In genomic region chr6:114051031-114051430, GRCh38 we compare ENCODE assay signal across 19 cellular contexts.
"Had no signal": no experiment of that assay in that cellular context is flagged by ENCODE, and none has a peak within 500 bp of the region (broad histone marks: within the 10 kb centered on the region; RNA-seq: fewer than 3 reads in every experiment).

No MANE protein-coding gene starts in this region.

- H3K27me3 ChIP-seq: brain microvascular endothelial cell, heart left ventricle, neural progenitor cell, right lobe of liver, transverse colon had no signal

- H3K9me3 ChIP-seq: right lobe of liver, transverse colon had no signal

- H3K4me3 ChIP-seq: heart left ventricle, lung, neural progenitor cell, right lobe of liver, smooth muscle cell, transverse colon had no signal

- ATAC-seq: activated T-cell treated with anti-CD3 and anti-CD28 coated beads, Interleukin-2, amount 50 U/mL, for 72 hours; heart left ventricle; right lobe of liver; stimulated activated naive CD8-positive, alpha-beta T cell treated with anti-CD3 and anti-CD28 coated beads, Interleukin-15, Interleukin-2, amounts not matched to agents 100 U/mL and 50 U/mL, for 24 hours had no signal

- H3K4me1 ChIP-seq: heart left ventricle, neural progenitor cell, right lobe of liver, transverse colon had no signal

- DNase-seq: activated CD4-positive, alpha-beta T cell treated with anti-CD3 and anti-CD28 coated beads, Interleukin-2, amount 10 ng/mL, durations not matched to agents 7 days and 5 days; activated CD8-positive, alpha-beta memory T cell treated with anti-CD3 and anti-CD28 coated beads, Interleukin-2, amount 50 U/mL, for 48 hours; activated gamma-delta T cell; activated naive CD8-positive, alpha-beta T cell treated with anti-CD3 and anti-CD28 coated beads for 36 hours; activated T-cell treated with anti-CD3 and anti-CD28 coated beads, Interleukin-2, amount 50 U/mL, for 72 hours; amygdala; brain microvascular endothelial cell; cerebellar nuclear complex; effector CD8-positive, alpha-beta T cell; foreskin melanocyte; heart left ventricle; midbrain; naive B cell; right lobe of liver; stimulated activated naive CD8-positive, alpha-beta T cell treated with anti-CD3 and anti-CD28 coated beads, Interleukin-15, Interleukin-2, amounts not matched to agents 100 U/mL and 50 U/mL, for 24 hours; transverse colon had no signal

- H3K36me3 ChIP-seq: brain microvascular endothelial cell, heart left ventricle, neural progenitor cell, right lobe of liver, transverse colon had no signal

- H3K27ac ChIP-seq: brain microvascular endothelial cell, heart left ventricle, neural progenitor cell, right lobe of liver, transverse colon had no signal
